ENCODE assay signal across 8 cellular contexts in the genomic region with DNA sequence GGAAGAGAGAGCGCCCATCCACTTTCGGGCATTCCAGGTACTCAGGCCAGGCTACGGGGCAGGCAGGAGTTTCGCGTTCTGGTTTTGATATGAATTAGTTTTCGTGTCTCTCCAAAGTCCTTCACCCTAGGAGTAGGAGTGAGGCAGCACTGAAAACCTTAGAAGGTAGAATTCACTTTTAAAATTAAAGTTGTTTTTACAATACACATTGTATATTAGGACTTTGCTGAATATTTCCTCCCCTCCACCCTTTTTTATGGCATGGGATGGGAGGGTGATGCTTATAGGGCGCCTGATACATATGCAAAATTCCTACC. TPM values are rescaled to one million over a fixed set of nuclear protein-coding genes. Genes with fewer than 3 reads are reported as not detected.
DNase-seq lines count a peak whose midpoint lies in the region; ATAC-seq and TF ChIP-seq lines count a peak whose summit lies in the region.

No MANE protein-coding gene starts in this region.

- peak overlapping the region; percentile 67 for H3K4me3 ChIP-seq in PC-9
- H3K4me3 ChIP-seq in epithelial cell of esophagus (ENCODE audit: low read length): peak overlapping the region; percentile 58
- H3K4me3 ChIP-seq in neuron (ENCODE audit: low read length): peak overlapping the region; percentile 36

- intact Hi-C loops in PC-9 (cut with micrococcal nuclease; ENCODE audit: unreplicated experiment): loop anchor here (1.0 to 5.0 kb wide), 3 partner anchors 11 to 309 kb away; a partner anchor contains a TSS

- H3K27ac ChIP-seq in C4-2B (peak overlapping the region; percentile 8; the same call in 1 of the 2 replicates), PC-9 (peak overlapping the region; percentile 30)

- TF ChIP-seq CTCF in C4-2B (conservative IDR thresholded peaks at IDR 0.05) (no peak; the same call in 1 of the 2 replicates), PC-9 (conservative IDR thresholded peaks at IDR 0.05) (no peak), epithelial cell of esophagus (IDR thresholded peaks at IDR 0.05; ENCODE audit: insufficient read depth, low read depth, low read length, missing control alignments) (no peak)

- no peak for DNase-seq in PC-9
- DNase-seq in epithelial cell of esophagus (ENCODE audit: low read depth): no peak
- no peak for DNase-seq in NOMO-1 treated with DMSO at 0.1 percent for 48 hours (lab: John Stamatoyannopoulos, UW; ENCODE audit: unreplicated experiment)
- DNase-seq in left lobe of liver (ENCODE audit: low spot score): no peak

- ATAC-seq in GM19463 (IDR thresholded peaks at IDR 0.05; ENCODE audit: unreplicated experiment) (no peak), GM18873 (IDR thresholded peaks at IDR 0.05; ENCODE audit: low FRiP score, unreplicated experiment) (no peak), left lobe of liver (no peak)

- H3K27me3 ChIP-seq in PC-9 (ENCODE audit: insufficient read depth, low read depth) (no peaks in the 10 kb centered on the region), neuron (ENCODE audit: insufficient read depth, low read length) (peaks cover 15% of the 10 kb centered on the region)

- no peaks in the 10 kb centered on the region for H3K79me2 ChIP-seq in PC-9 (ENCODE audit: low read depth)

- BruUV-seq in PC-9 (replicated peaks; lab: Mats Ljungman, UMichigan): no TSS peak

- peaks cover 28% of the 10 kb centered on the region for H3K4me1 ChIP-seq in PC-9 (replicated peaks; ENCODE audit: insufficient read depth)
- peaks cover 5% of the 10 kb centered on the region for H3K4me1 ChIP-seq in neuron (ENCODE audit: insufficient read depth, low read length)

- H3K9me3 ChIP-seq in PC-9 (ENCODE audit: insufficient read depth, low read depth): no peaks in the 10 kb centered on the region
- H3K9me3 ChIP-seq in neuron (ENCODE audit: low read length): no peaks in the 10 kb centered on the region

- H2AFZ ChIP-seq in PC-9: peak overlapping the region; percentile 88
- H2AFZ ChIP-seq in neuron (ENCODE audit: low read depth, low read length): peak overlapping the region; percentile 58

- H3K4me2 ChIP-seq in PC-9: peak overlapping the region; percentile 83

- H4K20me1 ChIP-seq in PC-9 (ENCODE audit: insufficient read depth): no peaks in the 10 kb centered on the region

- no peaks in the 10 kb centered on the region for H3K9me2 ChIP-seq in PC-9 (ENCODE audit: insufficient read depth)

- H3K36me3 ChIP-seq in PC-9 (ENCODE audit: low read depth) (no peaks in the 10 kb centered on the region), neuron (ENCODE audit: insufficient read depth, low read length) (no peaks in the 10 kb centered on the region)

- CTCF ChIA-PET in PC-9 (lab: Charles Lee): interaction anchor here (0.7 to 1.1 kb wide), 2 partner anchors 127 to 382 kb away, joined by 6 to 8 read pairs; no protein-coding TSS in a partner anchor

- POLR2A ChIA-PET in PC-9 (lab: Charles Lee; ENCODE audit: unreplicated experiment): interaction anchor here (0.5 kb wide), 1 partner anchor 11 kb away, joined by 6 read pairs; no protein-coding TSS in a partner anchor

- peaks cover 15% of the 10 kb centered on the region; the same call in 1 of the 2 replicates for H3F3A ChIP-seq in PC-9 (ENCODE audit: insufficient read depth, low read depth)

RNA-seq across cellular contexts. Expression of a gene that starts 0.7 kb away (rescaled TPM):
- 3.0 and 4.0 TPM in 2 replicates for total RNA-seq in PC-9 (2021)
- total RNA-seq in left lobe of liver: 69.5 TPM

RNA-seq across cellular contexts. Expression of a gene that starts 0.7 kb away (rescaled TPM):
- total RNA-seq in PC-9 (2021) (19.8 and 21.5 TPM in 2 replicates), left lobe of liver (21.0 TPM)

Comparison
In these comparisons a context has a peak if more than half of its experiments do, and no peak if none do; other contexts are left out.
1. RNA of a gene that starts 0.7 kb away (total RNA-seq): 69.5 TPM in left lobe of liver (single experiment); 3.0 to 4.0 TPM in PC-9; every median in the first group is over 10 times any median in the second.
2. Peak in every context shown above with its lines, with median percentiles within 50 percentile points of each other: H3K4me3 ChIP-seq.